15 cellular contexts compared by ENCODE assay signal in genomic region chr12:131282292-131283080, GRCh38.
"Had no signal": no experiment of that assay in that cellular context is flagged by ENCODE, and none has a peak within 500 bp of the region (broad histone marks: within the 10 kb centered on the region; RNA-seq: fewer than 3 reads in every experiment).

No MANE protein-coding gene starts in this region.

- H3K9me3 ChIP-seq: gastroesophageal sphincter, uterus had no signal

- H3K4me3 Mint-ChIP-seq: activated naive CD4-positive, alpha-beta T cell treated with anti-CD3 and anti-CD28 coated beads, Interleukin-2, amount 10 ng/mL, durations not matched to agents 7 days and 5 days; brain; mesothelial cell of epicardium; T-helper 17 cell had no signal

- DNase-seq: activated CD4-positive, alpha-beta T cell treated with anti-CD3 and anti-CD28 coated beads, Interleukin-2, amount 50 U/mL, for 4 hours; activated CD4-positive, CD25-positive, alpha-beta regulatory T cell; activated naive CD4-positive, alpha-beta T cell treated with anti-CD3 and anti-CD28 coated beads, Interleukin-2, amount 10 ng/mL, durations not matched to agents 7 days and 5 days; amniotic stem cell; dermis blood vessel endothelial cell; naive B cell; stimulated activated CD4-positive, alpha-beta T cell treated with anti-CD3 and anti-CD28 coated beads, Interleukin-2, amount 100 ng/mL, for 24 hours; stimulated activated naive CD4-positive, alpha-beta T cell treated with Interleukin-2 at 50 U/mL for 16 hours; T-helper 17 cell had no signal

- H3K4me1 ChIP-seq: gastroesophageal sphincter, uterus had no signal

- H3K36me3 ChIP-seq: gastroesophageal sphincter, uterus had no signal

- H3K27me3 ChIP-seq: uterus had no signal

- H3K4me1 Mint-ChIP-seq: activated naive CD4-positive, alpha-beta T cell treated with anti-CD3 and anti-CD28 coated beads, Interleukin-2, amount 10 ng/mL, durations not matched to agents 7 days and 5 days; mesothelial cell of epicardium; T-helper 17 cell had no signal

- H3K4me3 ChIP-seq: gastroesophageal sphincter, uterus had no signal

- H3K27ac ChIP-seq: gastroesophageal sphincter, uterus had no signal

- H3K27me3 Mint-ChIP-seq: activated naive CD4-positive, alpha-beta T cell treated with anti-CD3 and anti-CD28 coated beads, Interleukin-2, amount 10 ng/mL, durations not matched to agents 7 days and 5 days; naive B cell; T-helper 17 cell had no signal

- H3K27ac Mint-ChIP-seq: activated naive CD4-positive, alpha-beta T cell treated with anti-CD3 and anti-CD28 coated beads, Interleukin-2, amount 10 ng/mL, durations not matched to agents 7 days and 5 days; mesothelial cell of epicardium; naive B cell; progenitor cell of endocrine pancreas; T-helper 17 cell had no signal

- H3K9me3 Mint-ChIP-seq: activated naive CD4-positive, alpha-beta T cell treated with anti-CD3 and anti-CD28 coated beads, Interleukin-2, amount 10 ng/mL, durations not matched to agents 7 days and 5 days; mesothelial cell of epicardium; naive B cell had no signal

- H3K36me3 Mint-ChIP-seq: activated naive CD4-positive, alpha-beta T cell treated with anti-CD3 and anti-CD28 coated beads, Interleukin-2, amount 10 ng/mL, durations not matched to agents 7 days and 5 days; brain; mesothelial cell of epicardium; naive B cell had no signal

- ATAC-seq: gastroesophageal sphincter, right cardiac atrium, T-helper 17 cell had no signal
